1 cellular context compared by ENCODE assay signal in genomic region chr15:59688888-59689625, GRCh38.
A peak's percentile ranks its signal among the peaks of the same experiment; 100 is the strongest.
TF ChIP-seq lines count a peak whose summit lies in the region.

BNIP2 (minus strand) TSS chr15:59689320; CDS start chr15:59682457, 6,863 bp downstream.

TF ChIP-seq in HepG2, 621 proteins besides CTCF, POLR2A, EP300 and RAD21 (continued from another document and continues in another):
- TF ChIP-seq ERF (CRISPR knock-in tag; IDR thresholded peaks at IDR 0.05) (peak; percentile 69), SOX13 (IDR thresholded peaks at IDR 0.05) (no peak), SOX13 (CRISPR knock-in tag; conservative IDR thresholded peaks at IDR 0.05 in 1 of 2, IDR thresholded peaks at IDR 0.05 in 1 of 2) (no peak), ZC3H4 (CRISPR knock-in tag; IDR thresholded peaks at IDR 0.05; ENCODE audit: borderline replicate concordance) (no peak), SSRP1 (CRISPR knock-in tag; IDR thresholded peaks at IDR 0.05) (peak; percentile 50; the same call in 1 of the 2 replicates), MEIS2 (CRISPR knock-in tag; IDR thresholded peaks at IDR 0.05) (no peak), HCFC1 (IDR thresholded peaks at IDR 0.05; ENCODE audit: low read depth, low read length) (peak; percentile 42; the same call in 1 of the 2 replicates), CC2D1A (CRISPR knock-in tag; IDR thresholded peaks at IDR 0.05) (no peak), DDIT3 (CRISPR knock-in tag; IDR thresholded peaks at IDR 0.05) (no peak), ZNF619 (CRISPR knock-in tag; IDR thresholded peaks at IDR 0.05) (no peak; the same call in 1 of the 2 replicates), ZNF136 (CRISPR knock-in tag; IDR thresholded peaks at IDR 0.05; ENCODE audit: low read depth) (no peak), ZNF883 (CRISPR knock-in tag; IDR thresholded peaks at IDR 0.05; ENCODE audit: not compliant biosample characterization) (peak; percentile 76), ZNF792 (CRISPR knock-in tag; IDR thresholded peaks at IDR 0.05) (peak; percentile 27; the same call in 1 of the 2 replicates), ZSCAN9 (CRISPR knock-in tag; IDR thresholded peaks at IDR 0.05; ENCODE audit: borderline replicate concordance) (no peak), RBM22 (optimal IDR thresholded peaks at IDR 0.05; ENCODE audit: low read length) (no peak), REXO4 (CRISPR knock-in tag; IDR thresholded peaks at IDR 0.05; ENCODE audit: borderline replicate concordance) (0 out of 2 replicates have a peak, but pooled peaks have one; percentile 49), CREBL2 (CRISPR knock-in tag; IDR thresholded peaks at IDR 0.05; ENCODE audit: borderline replicate concordance) (peak; percentile 34; the same call in 1 of the 2 replicates), ZBTB20 (CRISPR knock-in tag; IDR thresholded peaks at IDR 0.05; ENCODE audit: borderline replicate concordance, low read depth) (0 out of 2 replicates have a peak, but pooled peaks have one; percentile 29), CHCHD3 (CRISPR knock-in tag; IDR thresholded peaks at IDR 0.05) (no peak), RBM39 (IDR thresholded peaks at IDR 0.05; ENCODE audit: low read depth, low read length, poor library complexity, severe bottlenecking) (no peak), NR2C2 (CRISPR knock-in tag; IDR thresholded peaks at IDR 0.05; ENCODE audit: borderline replicate concordance) (peak; percentile 100), MAX (IDR thresholded peaks at IDR 0.05) (peak; percentile 61), ZNF3 (CRISPR knock-in tag; IDR thresholded peaks at IDR 0.05) (no peak), MXI1 (IDR thresholded peaks at IDR 0.05; ENCODE audit: borderline replicate concordance, low read depth, low read length) (0 out of 3 replicates have a peak, but pooled peaks have one; percentile 27), POLR2G (IDR thresholded peaks at IDR 0.05; ENCODE audit: low read depth, low read length) (peak; percentile 92), SIN3A (IDR thresholded peaks at IDR 0.05; ENCODE audit: borderline replicate concordance, low read depth, low read length) (peak; percentile 57; the same call in 1 of the 2 replicates), SMARCC2 (IDR thresholded peaks at IDR 0.05) (no peak), ZBTB8A (CRISPR knock-in tag; IDR thresholded peaks at IDR 0.05; ENCODE audit: borderline replicate concordance, low read depth) (no peak), ZNF747 (CRISPR knock-in tag; IDR thresholded peaks at IDR 0.05; ENCODE audit: borderline replicate concordance) (peak; percentile 38; the same call in 1 of the 2 replicates), TOPORS (CRISPR knock-in tag; IDR thresholded peaks at IDR 0.05) (0 out of 2 replicates have a peak, but pooled peaks have one; percentile 25), ARNTL (CRISPR knock-in tag; IDR thresholded peaks at IDR 0.05) (no peak), ZNF335 (CRISPR knock-in tag; IDR thresholded peaks at IDR 0.05) (no peak; the same call in 1 of the 2 replicates), ZBTB25 (CRISPR knock-in tag; IDR thresholded peaks at IDR 0.05) (peak; percentile 75; the same call in 1 of the 2 replicates), ZNF83 (CRISPR knock-in tag; IDR thresholded peaks at IDR 0.05; ENCODE audit: borderline replicate concordance) (no peak), DZIP1 (CRISPR knock-in tag; IDR thresholded peaks at IDR 0.05) (0 out of 2 replicates have a peak, but pooled peaks have one; percentile 83), NR1H2 (CRISPR knock-in tag; IDR thresholded peaks at IDR 0.05; ENCODE audit: borderline replicate concordance, low read depth) (peak; percentile 65; the same call in 1 of the 2 replicates), TBX2 (CRISPR knock-in tag; IDR thresholded peaks at IDR 0.05; ENCODE audit: borderline replicate concordance) (peak; percentile 53), FOSL1 (CRISPR knock-in tag; IDR thresholded peaks at IDR 0.05; ENCODE audit: borderline replicate concordance) (no peak), ATF4 (CRISPR knock-in tag; IDR thresholded peaks at IDR 0.05) (0 out of 4 replicates have a peak, but pooled peaks of 1 of the 2 experiments have one; percentile 15), THAP8 (CRISPR knock-in tag; IDR thresholded peaks at IDR 0.05; ENCODE audit: borderline replicate concordance) (no peak), LRRFIP1 (CRISPR knock-in tag; conservative IDR thresholded peaks at IDR 0.05) (no peak), ZNF143 (CRISPR knock-in tag; IDR thresholded peaks at IDR 0.05) (peak; percentile 81), MED1 (CRISPR knock-in tag; IDR thresholded peaks at IDR 0.05) (peak; percentile 59), FLYWCH1 (CRISPR knock-in tag; IDR thresholded peaks at IDR 0.05) (no peak), ATF3 (CRISPR knock-in tag; IDR thresholded peaks at IDR 0.05) (0 out of 2 replicates have a peak, but pooled peaks have one; percentile 23), ZNF569 (CRISPR knock-in tag; IDR thresholded peaks at IDR 0.05; ENCODE audit: borderline replicate concordance) (no peak), KDM5B (CRISPR knock-in tag; IDR thresholded peaks at IDR 0.05; ENCODE audit: borderline replicate concordance) (peak; percentile 82), ZNF121 (CRISPR knock-in tag; IDR thresholded peaks at IDR 0.05) (no peak), KAT2B (IDR thresholded peaks at IDR 0.05; ENCODE audit: borderline replicate concordance, low read depth, low read length) (no peak), ZNF746 (CRISPR knock-in tag; IDR thresholded peaks at IDR 0.05) (peak; percentile 60; the same call in 1 of the 2 replicates), ZNF576 (CRISPR knock-in tag; IDR thresholded peaks at IDR 0.05) (no peak), RCOR2 (CRISPR knock-in tag; IDR thresholded peaks at IDR 0.05) (0 out of 2 replicates have a peak, but pooled peaks have one; percentile 39), ZNF30 (CRISPR knock-in tag; IDR thresholded peaks at IDR 0.05) (no peak), ZNF296 (CRISPR knock-in tag; conservative IDR thresholded peaks at IDR 0.05) (no peak), HDAC6 (IDR thresholded peaks at IDR 0.05; ENCODE audit: low read depth, low read length) (no peak), DBP (CRISPR knock-in tag; IDR thresholded peaks at IDR 0.05; ENCODE audit: not compliant biosample characterization) (no peak), NFYC (CRISPR knock-in tag; IDR thresholded peaks at IDR 0.05) (peak; percentile 74), ZNF543 (CRISPR knock-in tag; IDR thresholded peaks at IDR 0.05) (peak; percentile 89), ZNF225 (CRISPR knock-in tag; IDR thresholded peaks at IDR 0.05) (peak; percentile 91; the same call in 1 of the 2 replicates), MLXIP (CRISPR knock-in tag; IDR thresholded peaks at IDR 0.05; ENCODE audit: borderline replicate concordance) (0 out of 2 replicates have a peak, but pooled peaks have one; percentile 27)
